Comparison of ENCODE assay signal across 13 cellular contexts in the genomic region with DNA sequence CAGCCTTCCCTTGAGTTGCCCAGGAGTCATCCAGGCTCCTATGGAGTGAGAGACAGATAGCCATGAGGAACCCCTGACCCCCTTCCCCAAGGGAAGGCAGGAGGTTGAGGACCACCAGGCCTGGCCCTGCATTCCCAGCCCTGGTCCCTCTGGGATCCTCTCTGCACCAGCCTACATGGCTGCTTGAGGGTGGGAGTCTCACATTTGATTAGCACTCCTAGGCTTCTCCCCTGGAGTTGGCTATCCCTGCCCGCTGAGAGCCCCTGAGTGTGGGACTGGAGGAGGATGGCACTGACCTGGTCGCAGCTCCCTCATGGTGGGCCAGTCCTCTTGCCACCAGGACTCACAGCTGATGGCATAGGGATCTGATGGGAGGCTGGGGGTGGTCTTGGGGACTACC. TPM values are rescaled to one million over a fixed set of nuclear protein-coding genes. Genes with fewer than 3 reads are reported as not detected.
DNase-seq lines count a peak whose midpoint lies in the region; TF ChIP-seq lines count a peak whose summit lies in the region.
"Had no signal": no experiment of that assay in that cellular context is flagged by ENCODE, and none has a peak within 500 bp of the region (broad histone marks: within the 10 kb centered on the region; RNA-seq: fewer than 3 reads in every experiment).

No MANE protein-coding gene starts in this region.

- H2AK5ac ChIP-seq in H9 (ENCODE audit: insufficient read length, low read length) = no peak overlapping the region

- H4K91ac ChIP-seq in H9 (ENCODE audit: insufficient read length, low read depth, low read length) = no peak overlapping the region

- no peak overlapping the region for H3K27ac Mint-ChIP-seq in H9

- H3K36me3 ChIP-seq in thyroid gland = no peaks in the 10 kb centered on the region
- H3K36me3 ChIP-seq: SJSA1 had no signal

- in situ Hi-C loops in GM13976 (cut with MboI; ENCODE audit: low sequenced_read_pairs, unreplicated experiment) = loop anchor here (10.0 kb wide), 1 partner anchor 391 kb away; no protein-coding TSS in a partner anchor

- H3K23me2 ChIP-seq in H9 (ENCODE audit: insufficient read length, low read depth, low read length, poor library complexity, severe bottlenecking) = no peaks in the 10 kb centered on the region

- H4K8ac ChIP-seq in H9 (replicated peaks; ENCODE audit: insufficient read length, low read depth, low read length) = no peak overlapping the region

- no peak overlapping the region for H3K4me3 Mint-ChIP-seq in H9
- H3K4me3 Mint-ChIP-seq: CD8-positive, alpha-beta T cell had no signal

- H2BK15ac ChIP-seq in H9 (ENCODE audit: low read depth, low read length) = no peak overlapping the region

- TF ChIP-seq POLR2A in thyroid gland (IDR thresholded peaks at IDR 0.05) = no peak

- no peak overlapping the region for H3K18ac ChIP-seq in H9 (ENCODE audit: insufficient read length, low read depth, low read length)

- H2BK120ac ChIP-seq in H9 (ENCODE audit: low read depth, low read length, poor library complexity, severe bottlenecking) = no peak overlapping the region

- H3K27me3 Mint-ChIP-seq in H9 (ENCODE audit: low read depth) = no peaks in the 10 kb centered on the region; the same call in 1 of the 2 replicates

- H3K4me2 ChIP-seq in H9 (ENCODE audit: insufficient read depth, insufficient read length, low read length) = no peak overlapping the region
- H3K4me2 ChIP-seq: BLaER1, KMS-11 had no signal

- no peak overlapping the region for H3K23ac ChIP-seq in H9 (ENCODE audit: insufficient read length, low read depth, low read length)

- H3K27me3 ChIP-seq in H9 (ENCODE audit: insufficient read depth, low read length) = no peaks in the 10 kb centered on the region
- no peaks in the 10 kb centered on the region for H3K27me3 ChIP-seq in thyroid gland
- H3K27me3 ChIP-seq: BLaER1, SJSA1 had no signal

- TF ChIP-seq CTCF in GM13976 (IDR thresholded peaks at IDR 0.05; ENCODE audit: borderline replicate concordance, control extremely low read depth, extremely low read depth, insufficient read depth, missing control alignments) = no peak
- no peak for TF ChIP-seq CTCF in H9 (conservative IDR thresholded peaks at IDR 0.05)
- TF ChIP-seq CTCF in thyroid gland (IDR thresholded peaks at IDR 0.05) = no peak

- H3K36me3 Mint-ChIP-seq in H9 (ENCODE audit: insufficient read depth in 1 of 3, low read depth in 3 of 3) = peaks cover 0 to 3% (median 0%) of the 10 kb centered on the region in 3 experiments; a peak in 2 of 7 replicates

- no peak overlapping the region for H3K14ac ChIP-seq in H9 (ENCODE audit: insufficient read depth, low read length)

- H3K27ac ChIP-seq in H9 (ENCODE audit: insufficient read length, low read depth, low read length) (no peak overlapping the region), thyroid gland (no peak overlapping the region)
- H3K27ac ChIP-seq: BLaER1, SJSA1 had no signal

- no peaks in the 10 kb centered on the region for H4K20me1 ChIP-seq in H9 (ENCODE audit: control insufficient read depth, insufficient read depth, insufficient read length)

- intact Hi-C loops in posterior vena cava (cut with DNase I) = loop anchor here (2.0 to 5.0 kb wide), 2 partner anchors 283 to 284 kb away; no protein-coding TSS in a partner anchor
- intact Hi-C loops in thyroid gland (cut with DNase I) = loop anchor here (10.0 kb wide), 1 partner anchor 401 kb away; no protein-coding TSS in a partner anchor

- no peaks in the 10 kb centered on the region for H3K9me3 Mint-ChIP-seq in H9
- H3K9me3 Mint-ChIP-seq: CD8-positive, alpha-beta T cell had no signal

- no peak overlapping the region for H2BK12ac ChIP-seq in H9 (ENCODE audit: insufficient read length, low read depth, low read length)

- no peak overlapping the region for H3K4me3 ChIP-seq in thyroid gland (replicated peaks in 1 of 3)
- H3K4me3 ChIP-seq: BLaER1, SJSA1 had no signal

- H3T11ph ChIP-seq in H9 (ENCODE audit: low read length) = no peak overlapping the region

- H2BK5ac ChIP-seq in H9 (ENCODE audit: insufficient read length, low read length) = no peak overlapping the region

- no peak overlapping the region for H3K9ac ChIP-seq in H9 (ENCODE audit: extremely low read depth, insufficient read length, low read length)
- H3K9ac ChIP-seq: BLaER1, KMS-11 had no signal

- no CpG with 5 or more reads among the region's 2 CpGs for WGBS in H9 (ENCODE audit: extremely low coverage, insufficient read length, low lambda C conversion rate)
- 92 to 100% methylated on average over 2 of the region's 2 CpGs for WGBS in thyroid gland, 2 donors

- no peak overlapping the region for H2AFZ ChIP-seq in H9 (ENCODE audit: low read length)

- peaks cover 6 to 14% of the 10 kb centered on the region in 2 experiments for H3K4me1 Mint-ChIP-seq in H9

- H3K79me1 ChIP-seq in H9 (ENCODE audit: insufficient read depth, low read depth, low read length, poor library complexity, severe bottlenecking) = no peaks in the 10 kb centered on the region

- no peak overlapping the region for H3K4ac ChIP-seq in H9 (ENCODE audit: low read depth, low read length)

- H2BK20ac ChIP-seq in H9 (ENCODE audit: low read depth, low read length, poor library complexity, severe bottlenecking) = no peak overlapping the region

- H3K9me3 ChIP-seq in H9 (ENCODE audit: control insufficient read depth, low read depth, low read length) = no peaks in the 10 kb centered on the region
- H3K9me3 ChIP-seq in thyroid gland = no peaks in the 10 kb centered on the region
- H3K9me3 ChIP-seq: BLaER1, SJSA1 had no signal

- DNase-seq in GM13976 (ENCODE audit: low spot score) (peak; percentile 9), H9 (peak; percentile 21), ecto neural progenitor cell (ENCODE audit: low spot score) (peak; percentile 42), posterior vena cava (ENCODE audit: low spot score) (peak; percentile 55), DMS 273 (lab: John Stamatoyannopoulos, UW; ENCODE audit: unreplicated experiment) (no peak), thyroid gland (no peak), NCI-H2227 (lab: John Stamatoyannopoulos, UW; ENCODE audit: unreplicated experiment) (no peak)
- DNase-seq: NCI-H1105, NCI-H146 had no signal

- H3K56ac ChIP-seq in H9 (ENCODE audit: insufficient read length, low read depth, low read length) = no peak overlapping the region

- H3K4me1 ChIP-seq in H9 (ENCODE audit: insufficient read depth, low read length) (no peaks in the 10 kb centered on the region), thyroid gland (peaks cover 2 to 13% of the 10 kb centered on the region in 2 donors)
- H3K4me1 ChIP-seq: SJSA1 had no signal

- no peak overlapping the region for H4K5ac ChIP-seq in H9 (ENCODE audit: insufficient read length, low read depth, low read length)

- no peaks in the 10 kb centered on the region for H3K79me2 ChIP-seq in H9 (ENCODE audit: insufficient read depth, low read length)

RNA-seq across cellular contexts. Expression of a gene that starts 46.7 kb away (rescaled TPM):
- total RNA-seq in H9 (2021) = 29.2 and 34.3 TPM in 2 replicates
- total RNA-seq in posterior vena cava = 10 to 100 TPM; 64.6 to 70.1 TPM
- 10 to 100 TPM; 45.3 to 69.2 (median 53.8) TPM for total RNA-seq in thyroid gland

Comparison
In these comparisons a context has a peak if more than half of its experiments do, and no peak if none do; other contexts are left out.
1. DNase-seq: peak in GM13976 (single experiment), H9 (single experiment), ecto neural progenitor cell (single experiment) and posterior vena cava (single experiment); none in DMS 273 (single experiment), thyroid gland (0 of 2) and NCI-H2227 (single experiment).